In genomic region chr13:110916671-110917142, GRCh38 we compare ENCODE assay signal across 8 cellular contexts. TPM values are rescaled to one million over a fixed set of nuclear protein-coding genes. Genes with fewer than 3 reads are reported as not detected.
A peak's percentile ranks its signal among the peaks of the same experiment; 100 is the strongest.
DNase-seq lines count a peak whose midpoint lies in the region; ATAC-seq and TF ChIP-seq lines count a peak whose summit lies in the region.
"Had no signal": no experiment of that assay in that cellular context is flagged by ENCODE, and none has a peak within 500 bp of the region (broad histone marks: within the 10 kb centered on the region; RNA-seq: fewer than 3 reads in every experiment).

No MANE protein-coding gene starts in this region.

- no peak for ATAC-seq in GM23338
- ATAC-seq in stimulated activated effector memory CD8-positive, alpha-beta T cell treated with anti-CD3 and anti-CD28 coated beads, Interleukin-12 subunit alpha, Interleukin-12 subunit beta, amount 100 ng/mL, for 72 hours, result no peak
- ATAC-seq in HG02610 (IDR thresholded peaks at IDR 0.05; ENCODE audit: unreplicated experiment), result no peak

- peaks cover 7% of the 10 kb centered on the region for H3K27me3 Mint-ChIP-seq in GM23338 (ENCODE audit: insufficient read depth, low read depth, poor library complexity)

- no peak overlapping the region for H3K27ac ChIP-seq in GM23338 (ENCODE audit: low read depth)

- no peaks in the 10 kb centered on the region for H3F3A ChIP-seq in GM23338 (replicated peaks; ENCODE audit: low read depth)

- H3K9me2 ChIP-seq in GM23338 (ENCODE audit: insufficient read depth), result 0 out of 2 replicates have a peak, but pooled peaks cover 7% of the 10 kb centered on the region

- H4K20me1 ChIP-seq in GM23338 (replicated peaks; ENCODE audit: insufficient read depth), result peaks cover 22% of the 10 kb centered on the region

- H3K36me3 ChIP-seq in GM23338 (ENCODE audit: insufficient read depth), result no peaks in the 10 kb centered on the region

- no peaks in the 10 kb centered on the region for H3K27me3 ChIP-seq in GM23338 (ENCODE audit: insufficient read depth)

- H3K36me3 Mint-ChIP-seq in GM23338 (ENCODE audit: low read depth), result peaks cover 12% of the 10 kb centered on the region
- H3K36me3 Mint-ChIP-seq in stimulated activated effector memory CD8-positive, alpha-beta T cell treated with anti-CD3 and anti-CD28 coated beads, Interleukin-12 subunit alpha, Interleukin-12 subunit beta, amount 100 ng/mL, for 72 hours, result peaks cover 17% of the 10 kb centered on the region

- H3K79me2 ChIP-seq in GM23338 (replicated peaks; ENCODE audit: insufficient read depth), result peaks cover 44% of the 10 kb centered on the region

- no peak overlapping the region for H3K27ac Mint-ChIP-seq in GM23338
- H3K27ac Mint-ChIP-seq in stimulated activated effector memory CD8-positive, alpha-beta T cell treated with anti-CD3 and anti-CD28 coated beads, Interleukin-12 subunit alpha, Interleukin-12 subunit beta, amount 100 ng/mL, for 72 hours, result no peak overlapping the region

- H2AFZ ChIP-seq in GM23338, result no peak overlapping the region

- peaks cover 32% of the 10 kb centered on the region for H3K4me1 Mint-ChIP-seq in GM23338
- peaks cover 51% of the 10 kb centered on the region for H3K4me1 Mint-ChIP-seq in stimulated activated effector memory CD8-positive, alpha-beta T cell treated with anti-CD3 and anti-CD28 coated beads, Interleukin-12 subunit alpha, Interleukin-12 subunit beta, amount 100 ng/mL, for 72 hours

- H3K4me3 Mint-ChIP-seq in GM23338, result peak overlapping the region; percentile 84
- H3K4me3 Mint-ChIP-seq in stimulated activated effector memory CD8-positive, alpha-beta T cell treated with anti-CD3 and anti-CD28 coated beads, Interleukin-12 subunit alpha, Interleukin-12 subunit beta, amount 100 ng/mL, for 72 hours, result peak overlapping the region; percentile 80

- peaks cover 28% of the 10 kb centered on the region for H3K4me1 ChIP-seq in GM23338 (ENCODE audit: insufficient read depth)

- DNase-seq in GM23338 (ENCODE audit: low spot score) (no peak), foreskin melanocyte (peak; percentile 79), HuH-7 (ENCODE audit: low spot score) (no peak), NCI-H1694 treated with DMSO at 0.1 percent for 48 hours (lab: John Stamatoyannopoulos, UW) (no peak)
- no peak for DNase-seq in stimulated activated effector memory CD8-positive, alpha-beta T cell treated with anti-CD3 and anti-CD28 coated beads, Interleukin-12 subunit alpha, Interleukin-12 subunit beta, amount 100 ng/mL, for 72 hours (ENCODE audit: low spot score in 2 of 2)
- DNase-seq: NCI-H446 had no signal

- TF ChIP-seq CTCF in GM23338 (conservative IDR thresholded peaks at IDR 0.05; ENCODE audit: low read depth in 2 of 2) (no peak), WI38 (IDR thresholded peaks at IDR 0.05; ENCODE audit: low read depth, low read length) (no peak)

- peak overlapping the region; percentile 91; the same call in 1 of the 2 replicates for H3K4me3 ChIP-seq in GM23338
- H3K4me3 ChIP-seq in WI38 (ENCODE audit: low read depth, low read length), result peak overlapping the region; percentile 76

- H3K4me2 ChIP-seq in GM23338, result peak overlapping the region; percentile 93

- H3K9me3 Mint-ChIP-seq in GM23338, result no peaks in the 10 kb centered on the region; the same call in 2 of the 3 replicates
- H3K9me3 Mint-ChIP-seq in stimulated activated effector memory CD8-positive, alpha-beta T cell treated with anti-CD3 and anti-CD28 coated beads, Interleukin-12 subunit alpha, Interleukin-12 subunit beta, amount 100 ng/mL, for 72 hours, result no peaks in the 10 kb centered on the region

TF ChIP-seq in GM23338, 12 proteins besides CTCF, POLR2A, EP300 and RAD21 (continues in another document):
- TF ChIP-seq, protein P1, sequence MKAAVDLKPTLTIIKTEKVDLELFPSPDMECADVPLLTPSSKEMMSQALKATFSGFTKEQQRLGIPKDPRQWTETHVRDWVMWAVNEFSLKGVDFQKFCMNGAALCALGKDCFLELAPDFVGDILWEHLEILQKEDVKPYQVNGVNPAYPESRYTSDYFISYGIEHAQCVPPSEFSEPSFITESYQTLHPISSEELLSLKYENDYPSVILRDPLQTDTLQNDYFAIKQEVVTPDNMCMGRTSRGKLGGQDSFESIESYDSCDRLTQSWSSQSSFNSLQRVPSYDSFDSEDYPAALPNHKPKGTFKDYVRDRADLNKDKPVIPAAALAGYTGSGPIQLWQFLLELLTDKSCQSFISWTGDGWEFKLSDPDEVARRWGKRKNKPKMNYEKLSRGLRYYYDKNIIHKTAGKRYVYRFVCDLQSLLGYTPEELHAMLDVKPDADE (IDR thresholded peaks at IDR 0.05), result no peak
- TF ChIP-seq CREB1 (CRISPR knock-in tag; IDR thresholded peaks at IDR 0.05; ENCODE audit: low read depth) (no peak), EZH2 (IDR thresholded peaks at IDR 0.05; ENCODE audit: low read depth, unreplicated experiment) (no peak), REST (IDR thresholded peaks at IDR 0.05; ENCODE audit: unreplicated experiment) (no peak), EZH2phosphoT487 (IDR thresholded peaks at IDR 0.05; ENCODE audit: unreplicated experiment) (no peak)

RNA-seq across cellular contexts. Expression of gene ANKRD10, which starts 1.8 kb away (rescaled TPM):
- total RNA-seq in GM23338 (2014; rRNA removed; shearing (Covaris generic)), result 224 and 250 TPM in 2 replicates
- polyA plus RNA-seq in GM23338 (2016; fragmentation: Nextera tagmentation; extraction: Ambion mirVana), result 210 and 277 TPM in 2 replicates
